In genomic region chr17:81831957-81832607, GRCh38 we compare ENCODE assay signal across 6 cellular contexts. TPM values are rescaled to one million over a fixed set of nuclear protein-coding genes. Genes with fewer than 3 reads are reported as not detected.
DNase-seq lines count a peak whose midpoint lies in the region; ATAC-seq and TF ChIP-seq lines count a peak whose summit lies in the region.

No MANE protein-coding gene starts in this region.

- TF ChIP-seq EP300 in tibial nerve (IDR thresholded peaks at IDR 0.05), result peak in 1 of 2 donors; percentile 23

- peaks cover 9 to 33% (median 21%) of the 10 kb centered on the region in 4 donors for H3K4me1 ChIP-seq in liver (ENCODE audit: control insufficient read depth in 4 of 4, insufficient read depth in 4 of 4, low read length in 3 of 4)
- H3K4me1 ChIP-seq in tibial nerve, result peaks cover 0 to 57% (median 20%) of the 10 kb centered on the region in 4 donors

- peak overlapping the region; percentile 41 to 62 for H3K27ac ChIP-seq in liver (ENCODE audit: low read depth in 1 of 2, low read length in 2 of 2)
- H3K27ac ChIP-seq in tibial nerve, result peak overlapping the region; percentile 79 to 97 (median 92)

- TF ChIP-seq RAD21 in liver (IDR thresholded peaks at IDR 0.05), result no peak

- peak; percentile 81 for DNase-seq in D341Med (ENCODE audit: low spot score)
- peak; percentile 19 for DNase-seq in M059J (ENCODE audit: low read depth)
- peak; percentile 43 for DNase-seq in activated T-helper 9 cell treated with anti-CD3 and anti-CD28 coated beads, Interleukin-2, amount 50 U/mL, for 16 hours (ENCODE audit: low read depth)
- no peak for DNase-seq in tibial nerve (ENCODE audit: low spot score in 2 of 2)

- ATAC-seq in HG02885 (IDR thresholded peaks at IDR 0.05; ENCODE audit: poor library complexity, unreplicated experiment), result no peak

- TF ChIP-seq CTCF in liver (IDR thresholded peaks at IDR 0.05; ENCODE audit: low read depth, low read length, missing input control) (no peak), tibial nerve (IDR thresholded peaks at IDR 0.05) (no peak)

- no peaks in the 10 kb centered on the region for H3K9me3 ChIP-seq in liver (ENCODE audit: control insufficient read depth in 4 of 4, low read length in 3 of 4)
- H3K9me3 ChIP-seq in tibial nerve, result no peaks in the 10 kb centered on the region

- H3K27me3 ChIP-seq in liver (ENCODE audit: control insufficient read depth in 4 of 4, insufficient read depth in 4 of 4, low read length in 3 of 4) (no peaks in the 10 kb centered on the region), tibial nerve (no peaks in the 10 kb centered on the region)

- no peak for TF ChIP-seq POLR2A in tibial nerve (IDR thresholded peaks at IDR 0.05)

- WGBS in liver, result 65% methylated on average over 18 of the region's 18 CpGs
- WGBS in tibial nerve, 2 donors, result 11 to 21% methylated on average over 18 of the region's 18 CpGs

- peak overlapping the region; percentile 38 to 80 for H3K9ac ChIP-seq in liver (ENCODE audit: low read depth in 1 of 2, low read length in 2 of 2)

- H3K4me3 ChIP-seq in liver (ENCODE audit: low read depth in 1 of 3, low read length in 3 of 3) (peak overlapping the region; percentile 40 to 80 (median 59)), tibial nerve (peak overlapping the region; percentile 77 to 91 (median 84))

- H3K36me3 ChIP-seq in liver (ENCODE audit: control insufficient read depth in 4 of 4, insufficient read depth in 3 of 4, low read depth in 1 of 4, low read length in 3 of 4) (no peaks in the 10 kb centered on the region), tibial nerve (peaks cover 0 to 6% (median 0%) of the 10 kb centered on the region in 3 donors)

TF ChIP-seq in liver, 16 proteins besides CTCF, POLR2A, EP300 and RAD21:
- TF ChIP-seq NR2F2 (IDR thresholded peaks at IDR 0.05), result no peak
- TF ChIP-seq EGR1 (IDR thresholded peaks at IDR 0.05; ENCODE audit: low read depth in 2 of 2), result no peak
- TF ChIP-seq SP1 (IDR thresholded peaks at IDR 0.05), result no peak
- TF ChIP-seq ATF3 (IDR thresholded peaks at IDR 0.05), result no peak
- TF ChIP-seq YY1 (IDR thresholded peaks at IDR 0.05), result no peak
- no peak for TF ChIP-seq ZBTB33 (IDR thresholded peaks at IDR 0.05)
- TF ChIP-seq GABPA (IDR thresholded peaks at IDR 0.05 in 1 of 2, conservative IDR thresholded peaks at IDR 0.05 in 1 of 2), result no peak
- TF ChIP-seq RXRA (IDR thresholded peaks at IDR 0.05), result no peak
- no peak for TF ChIP-seq FOXA2 (IDR thresholded peaks at IDR 0.05)
- no peak for TF ChIP-seq JUND (IDR thresholded peaks at IDR 0.05)
- TF ChIP-seq FOXA1 (IDR thresholded peaks at IDR 0.05), result no peak
- TF ChIP-seq MAX (IDR thresholded peaks at IDR 0.05), result no peak
- TF ChIP-seq HNF4A (conservative IDR thresholded peaks at IDR 0.05), result no peak
- no peak for TF ChIP-seq HNF4G (IDR thresholded peaks at IDR 0.05)
- no peak for TF ChIP-seq REST (IDR thresholded peaks at IDR 0.05)
- no peak for TF ChIP-seq TAF1 (conservative IDR thresholded peaks at IDR 0.05)
TF ChIP-seq in liver: peak in this region for 0.

RNA-seq across cellular contexts. Expression of gene MCRIP1, which starts 1.0 kb away (rescaled TPM):
- 40.2 and 58.3 TPM in 2 replicates for total RNA-seq in M059J (2014; rRNA removed; shearing (Covaris generic))
- total RNA-seq in liver, result 10 to 100 TPM; 16.6 to 42.0 TPM
- polyA plus RNA-seq in liver, result 10 to 100 TPM; 24.2 to 28.2 TPM
- 100 to 1,000 TPM in 1 of 4 donors, 10 to 100 TPM in 3; 78.7 to 105 (median 92.5) TPM for total RNA-seq in tibial nerve

RNA-seq across cellular contexts. Expression of gene PPP1R27, which starts 2.8 kb away (rescaled TPM):
- not detected in 2 replicates for total RNA-seq in M059J (2014; rRNA removed; shearing (Covaris generic))
- total RNA-seq in liver (not detected), tibial nerve (1 to 10 TPM in 1 of 4 donors, not detected in 3; 2.6 TPM)
- polyA plus RNA-seq in liver, result under 1 TPM; 0.31 to 0.35 TPM

RNA-seq across cellular contexts. Expression of gene GCGR, which starts 28.1 kb away (rescaled TPM):
- total RNA-seq in M059J (2014; rRNA removed; shearing (Covaris generic)), result not detected in 2 replicates
- total RNA-seq in liver (10 to 100 TPM; 20.7 to 72.0 TPM), tibial nerve (10 to 100 TPM in 2 of 4 donors, 1 to 10 TPM in 2; 1.8 to 14.7 (median 8.1) TPM)
- polyA plus RNA-seq in liver, result 10 to 100 TPM; 42.0 to 55.8 TPM

RNA-seq across cellular contexts. Expression of gene P4HB, which starts 28.3 kb away (rescaled TPM):
- 1,409 and 1,513 TPM in 2 replicates for total RNA-seq in M059J (2014; rRNA removed; shearing (Covaris generic))
- total RNA-seq in liver (1,000 to 10,000 TPM; 1,086 to 3,361 TPM), tibial nerve (100 to 1,000 TPM; 385 to 594 (median 472) TPM)
- 1,000 to 10,000 TPM in 1 of 2 donors, 100 to 1,000 TPM in 1; 1,000 to 2,066 TPM for polyA plus RNA-seq in liver

RNA-seq across cellular contexts. Expression of gene ARHGDIA, which starts 39.1 kb away (rescaled TPM):
- 124 and 207 TPM in 2 replicates for total RNA-seq in M059J (2014; rRNA removed; shearing (Covaris generic))
- total RNA-seq in liver (10 to 100 TPM; 35.5 to 47.3 TPM), tibial nerve (100 to 1,000 TPM; 190 to 484 (median 237) TPM)
- polyA plus RNA-seq in liver, result 100 to 1,000 TPM; 103 to 142 TPM

Comparison
In these comparisons a context has a peak if more than half of its experiments do, and no peak if none do; other contexts are left out.
1. DNase-seq: peak in D341Med (single experiment), M059J (single experiment) and activated T-helper 9 cell treated with anti-CD3 and anti-CD28 coated beads, Interleukin-2, amount 50 U/mL, for 16 hours (single experiment); none in tibial nerve (0 of 2).